ENCODE assay signal across 1 cellular context in the genomic region with DNA sequence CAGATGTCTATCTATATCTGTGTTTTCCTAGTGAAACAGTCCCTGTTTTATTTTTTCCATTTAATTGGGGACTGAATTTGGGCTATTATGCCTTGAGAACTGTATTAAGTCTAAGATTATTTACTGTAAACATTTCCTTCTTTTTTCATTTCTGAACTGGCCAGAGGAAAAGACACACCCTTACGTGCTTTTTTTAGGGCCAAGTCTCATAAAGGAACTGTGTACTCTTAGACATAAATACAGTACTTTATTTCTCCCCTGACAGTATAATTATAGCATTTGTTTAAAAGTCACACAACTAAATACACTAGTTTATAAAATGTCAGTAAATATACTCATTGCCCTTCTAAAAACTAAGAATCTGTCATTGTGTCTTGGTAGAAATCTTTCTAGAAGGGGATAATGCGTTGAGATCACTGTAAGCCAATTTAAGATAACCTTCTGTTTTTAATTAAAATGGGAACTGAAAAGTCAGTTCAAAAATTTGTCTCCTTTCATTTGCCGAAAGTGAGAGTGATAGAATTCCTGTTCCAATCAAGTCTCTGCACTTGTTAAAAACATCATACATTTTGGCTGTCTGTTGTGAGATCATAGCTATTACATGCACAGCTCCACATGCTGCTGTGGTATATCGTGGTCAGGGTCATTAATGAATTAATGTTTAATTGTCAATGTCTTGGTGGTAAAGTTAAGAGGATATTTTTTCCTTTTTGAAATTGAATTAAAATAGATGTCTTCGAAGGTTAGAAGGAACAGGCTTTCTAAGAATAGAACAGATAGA.
TF ChIP-seq lines count a peak whose summit lies in the region.

No MANE protein-coding gene starts in this region.

TF ChIP-seq in H1, 55 proteins besides CTCF, POLR2A, EP300 and RAD21:
- TF ChIP-seq BCL11A (IDR thresholded peaks at IDR 0.05; ENCODE audit: low read depth in 2 of 2, low read length in 2 of 2) (no peak), KDM5A (IDR thresholded peaks at IDR 0.05; ENCODE audit: low read length) (no peak), MAFK (IDR thresholded peaks at IDR 0.05; ENCODE audit: low read depth, low read length) (no peak), GTF2F1 (IDR thresholded peaks at IDR 0.05; ENCODE audit: borderline replicate concordance, low read depth, low read length) (no peak), ATF2 (IDR thresholded peaks at IDR 0.05; ENCODE audit: low read length) (no peak), TEAD4 (IDR thresholded peaks at IDR 0.05; ENCODE audit: low read depth, low read length) (no peak), TCF12 (IDR thresholded peaks at IDR 0.05; ENCODE audit: low read depth, low read length) (no peak), SIX5 (IDR thresholded peaks at IDR 0.05; ENCODE audit: low read depth, low read length) (no peak), CBX8 (IDR thresholded peaks at IDR 0.05; ENCODE audit: borderline replicate concordance, low read depth, low read length) (no peak), TAF1 (IDR thresholded peaks at IDR 0.05; ENCODE audit: low read depth, low read length) (no peak)
